ENCODE assay signal across 8 cellular contexts in genomic region chr4:139085141-139085540, GRCh38.
DNase-seq lines count a peak whose midpoint lies in the region; ATAC-seq and TF ChIP-seq lines count a peak whose summit lies in the region.

No MANE protein-coding gene starts in this region.

- H3K4me2 ChIP-seq in GM23248 (ENCODE audit: unreplicated experiment), result peak overlapping the region; percentile 87

- H3K4me1 ChIP-seq in GM23248 (ENCODE audit: insufficient read depth), result peaks cover 27% of the 10 kb centered on the region
- H3K4me1 ChIP-seq in thoracic aorta (ENCODE audit: control insufficient read depth in 1 of 2, low read depth in 2 of 2), result peaks cover 15 to 20% of the 10 kb centered on the region in 2 donors

- peak overlapping the region; percentile 77 for H3K4me3 Mint-ChIP-seq in activated CD8-positive, alpha-beta T cell treated with anti-CD3 and anti-CD28 coated beads, Interleukin-2, amount 10 ng/mL, durations not matched to agents 7 days and 5 days

- POLR2A ChIA-PET in AG04450 (lab: Yijun Ruan, JAX), result interaction anchor here (0.5 kb wide), 1 partner anchor 13 kb away, joined by 3 read pairs; no protein-coding TSS in a partner anchor
- POLR2A ChIA-PET in activated CD8-positive, alpha-beta T cell treated with anti-CD3 and anti-CD28 coated beads, Interleukin-2, amount 10 ng/mL, durations not matched to agents 7 days and 5 days (lab: Charles Lee), result interaction anchor here (2.7 to 2.9 kb wide), 2 partner anchors 211 to 216 kb away, joined by 13 to 24 read pairs; partner anchors contain the start of genes NAA15 and NDUFC1

- H3K4me1 Mint-ChIP-seq in activated CD8-positive, alpha-beta T cell treated with anti-CD3 and anti-CD28 coated beads, Interleukin-2, amount 10 ng/mL, durations not matched to agents 7 days and 5 days (ENCODE audit: low read depth), result peaks cover 28% of the 10 kb centered on the region

- 0 out of 2 replicates have a peak, but pooled peaks cover under 1% of the 10 kb centered on the region for H3K36me3 ChIP-seq in GM23248 (ENCODE audit: low read depth)
- H3K36me3 ChIP-seq in thoracic aorta, result no peaks in the 10 kb centered on the region

- no peak for ATAC-seq in activated CD8-positive, alpha-beta T cell treated with anti-CD3 and anti-CD28 coated beads, Interleukin-2, amount 10 ng/mL, durations not matched to agents 7 days and 5 days
- ATAC-seq in thoracic aorta (ENCODE audit: insufficient number of reproducible peaks, low FRiP score, low read depth) (no peak), HG03095 (IDR thresholded peaks at IDR 0.05; ENCODE audit: unreplicated experiment) (no peak)

- no peaks in the 10 kb centered on the region for H3K27me3 Mint-ChIP-seq in activated CD8-positive, alpha-beta T cell treated with anti-CD3 and anti-CD28 coated beads, Interleukin-2, amount 10 ng/mL, durations not matched to agents 7 days and 5 days (ENCODE audit: low read depth)

- DNase-seq in AG04450 (ENCODE audit: low read depth, low spot score), result no peak
- peak; percentile 57 for DNase-seq in GM23248
- DNase-seq in activated CD8-positive, alpha-beta T cell treated with anti-CD3 and anti-CD28 coated beads, Interleukin-2, amount 10 ng/mL, durations not matched to agents 7 days and 5 days, result no peak
- DNase-seq in thoracic aorta (ENCODE audit: low spot score), result no peak
- DNase-seq in HPDE6-E6E7 (ENCODE audit: extremely low spot score), result no peak
- no peak for DNase-seq in HK-2 (ENCODE audit: unreplicated experiment)

- 46 to 50% methylated on average over 5 of the region's 5 CpGs for WGBS in GM23248 (ENCODE audit: low coverage in 1 of 2, low lambda C conversion rate in 2 of 2, missing lambda C conversion rate in 2 of 2), 2 experiments

- H4K20me1 ChIP-seq in GM23248 (ENCODE audit: insufficient read depth), result no peaks in the 10 kb centered on the region; the same call in 1 of the 2 replicates

- H3K9me3 ChIP-seq in AG04450 (ENCODE audit: control insufficient read depth, insufficient read depth, low read length) (no peaks in the 10 kb centered on the region), GM23248 (ENCODE audit: low read depth) (no peaks in the 10 kb centered on the region), iPS-18c (ENCODE audit: control insufficient read depth, insufficient read depth, low read length) (no peaks in the 10 kb centered on the region), thoracic aorta (no peaks in the 10 kb centered on the region)

- TF ChIP-seq CTCF in AG04450 (IDR thresholded peaks at IDR 0.05; ENCODE audit: low read depth, low read length) (peak; percentile 35), thoracic aorta (IDR thresholded peaks at IDR 0.05) (no peak)

- CTCF ChIA-PET in AG04450 (lab: Charles Lee), result interaction anchor here (0.5 to 3.6 kb wide), 6 partner anchors 13 to 211 kb away, joined by 3 to 20 read pairs (median 7); no protein-coding TSS in a partner anchor
- CTCF ChIA-PET in activated CD8-positive, alpha-beta T cell treated with anti-CD3 and anti-CD28 coated beads, Interleukin-2, amount 10 ng/mL, durations not matched to agents 7 days and 5 days (lab: Charles Lee), result interaction anchor here (0.7 to 2.4 kb wide), 8 partner anchors 7 to 446 kb away, joined by 3 to 14 read pairs (median 4); partner anchors contain the start of gene ELF2

- H3K27me3 ChIP-seq in AG04450 (ENCODE audit: control insufficient read depth, insufficient read depth, low read length) (no peaks in the 10 kb centered on the region), GM23248 (replicated peaks; ENCODE audit: insufficient read depth) (no peaks in the 10 kb centered on the region), thoracic aorta (replicated peaks; ENCODE audit: insufficient read depth) (no peaks in the 10 kb centered on the region)

- H3F3A ChIP-seq in GM23248 (ENCODE audit: insufficient read depth), result peaks cover 31% of the 10 kb centered on the region

- no peak overlapping the region for H3K27ac Mint-ChIP-seq in activated CD8-positive, alpha-beta T cell treated with anti-CD3 and anti-CD28 coated beads, Interleukin-2, amount 10 ng/mL, durations not matched to agents 7 days and 5 days

- H3K4me3 ChIP-seq in AG04450 (ENCODE audit: low read depth, low read length), result peak overlapping the region; percentile 99
- H3K4me3 ChIP-seq in GM23248, result peak overlapping the region; percentile 90
- H3K4me3 ChIP-seq in iPS-18c (ENCODE audit: insufficient read depth, low read depth, low read length), result 0 out of 2 replicates have a peak overlapping the region, but pooled peaks have one; percentile 98
- peak overlapping the region; percentile 83 for H3K4me3 ChIP-seq in thoracic aorta

- H3K9ac ChIP-seq in GM23248, result peak overlapping the region; percentile 94

- no peaks in the 10 kb centered on the region for H3K9me3 Mint-ChIP-seq in activated CD8-positive, alpha-beta T cell treated with anti-CD3 and anti-CD28 coated beads, Interleukin-2, amount 10 ng/mL, durations not matched to agents 7 days and 5 days (ENCODE audit: insufficient read depth)

- in situ Hi-C loops in GM23248 (cut with MboI), result no loop called here

- no peaks in the 10 kb centered on the region for H3K9me2 ChIP-seq in GM23248 (ENCODE audit: insufficient read depth)

- H3K36me3 Mint-ChIP-seq in activated CD8-positive, alpha-beta T cell treated with anti-CD3 and anti-CD28 coated beads, Interleukin-2, amount 10 ng/mL, durations not matched to agents 7 days and 5 days (ENCODE audit: low read depth), result peaks cover 20% of the 10 kb centered on the region

- H3K27ac ChIP-seq in AG04450 (ENCODE audit: low read depth, low read length) (no peak overlapping the region), GM23248 (peak overlapping the region; percentile 95), thoracic aorta (peak overlapping the region; percentile 89 to 96)

- H2AFZ ChIP-seq in GM23248, result peak overlapping the region; percentile 86

- H3K79me2 ChIP-seq in GM23248 (ENCODE audit: insufficient read depth), result peaks cover 25% of the 10 kb centered on the region
